ENCODE assay signal across 1 cellular context in the genomic region with DNA sequence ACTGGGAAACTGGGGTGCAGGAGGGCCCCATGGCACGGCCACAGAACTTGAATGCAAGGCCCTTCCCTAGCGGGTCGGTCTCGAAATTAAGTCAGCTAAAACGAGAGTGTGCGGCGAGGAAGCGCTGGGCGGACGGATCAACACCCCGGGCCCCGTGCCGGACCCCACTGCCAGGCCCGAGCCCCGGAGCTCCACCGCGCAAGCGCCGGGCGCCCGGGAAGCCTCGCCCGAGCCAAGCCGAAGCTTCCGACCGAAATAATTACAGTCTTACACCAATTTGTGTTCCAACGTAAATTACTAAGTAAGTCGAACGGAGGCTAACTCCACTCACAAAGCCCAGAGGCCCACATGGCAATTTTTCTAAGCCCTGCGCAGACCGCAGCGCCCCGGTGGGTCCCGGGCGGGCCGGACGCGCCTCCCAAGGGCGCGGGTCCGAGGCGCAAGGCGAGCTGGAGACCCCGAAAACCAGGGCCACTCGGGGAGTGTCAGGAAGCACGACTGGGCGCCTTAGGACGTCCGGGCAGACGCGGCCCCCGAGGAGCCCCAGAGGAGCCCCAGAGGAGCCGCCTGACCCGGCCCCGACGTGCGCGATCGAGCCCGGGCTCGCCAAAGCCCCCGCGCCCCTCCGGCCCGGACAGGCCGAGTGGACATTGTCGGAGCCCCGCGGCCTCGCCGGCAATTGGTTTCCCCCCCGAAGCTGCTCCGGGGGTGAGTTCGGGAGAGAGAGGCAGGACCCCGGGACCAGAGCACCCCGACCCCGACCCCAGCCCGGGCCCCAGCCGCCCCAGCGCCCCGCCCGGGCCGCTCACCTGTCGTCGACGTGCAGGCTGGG.
TF ChIP-seq lines count a peak whose summit lies in the region.

No MANE protein-coding gene starts in this region.

TF ChIP-seq in HepG2, 621 proteins besides CTCF, POLR2A, EP300 and RAD21 (continued from another document):
- TF ChIP-seq, protein P1, sequence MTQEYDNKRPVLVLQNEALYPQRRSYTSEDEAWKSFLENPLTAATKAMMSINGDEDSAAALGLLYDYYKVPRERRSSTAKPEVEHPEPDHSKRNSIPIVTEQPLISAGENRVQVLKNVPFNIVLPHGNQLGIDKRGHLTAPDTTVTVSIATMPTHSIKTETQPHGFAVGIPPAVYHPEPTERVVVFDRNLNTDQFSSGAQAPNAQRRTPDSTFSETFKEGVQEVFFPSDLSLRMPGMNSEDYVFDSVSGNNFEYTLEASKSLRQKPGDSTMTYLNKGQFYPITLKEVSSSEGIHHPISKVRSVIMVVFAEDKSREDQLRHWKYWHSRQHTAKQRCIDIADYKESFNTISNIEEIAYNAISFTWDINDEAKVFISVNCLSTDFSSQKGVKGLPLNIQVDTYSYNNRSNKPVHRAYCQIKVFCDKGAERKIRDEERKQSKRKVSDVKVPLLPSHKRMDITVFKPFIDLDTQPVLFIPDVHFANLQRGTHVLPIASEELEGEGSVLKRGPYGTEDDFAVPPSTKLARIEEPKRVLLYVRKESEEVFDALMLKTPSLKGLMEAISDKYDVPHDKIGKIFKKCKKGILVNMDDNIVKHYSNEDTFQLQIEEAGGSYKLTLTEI (CRISPR knock-in tag; conservative IDR thresholded peaks at IDR 0.05): no peak
- TF ChIP-seq, protein P2, sequence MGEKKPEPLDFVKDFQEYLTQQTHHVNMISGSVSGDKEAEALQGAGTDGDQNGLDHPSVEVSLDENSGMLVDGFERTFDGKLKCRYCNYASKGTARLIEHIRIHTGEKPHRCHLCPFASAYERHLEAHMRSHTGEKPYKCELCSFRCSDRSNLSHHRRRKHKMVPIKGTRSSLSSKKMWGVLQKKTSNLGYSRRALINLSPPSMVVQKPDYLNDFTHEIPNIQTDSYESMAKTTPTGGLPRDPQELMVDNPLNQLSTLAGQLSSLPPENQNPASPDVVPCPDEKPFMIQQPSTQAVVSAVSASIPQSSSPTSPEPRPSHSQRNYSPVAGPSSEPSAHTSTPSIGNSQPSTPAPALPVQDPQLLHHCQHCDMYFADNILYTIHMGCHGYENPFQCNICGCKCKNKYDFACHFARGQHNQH (CRISPR knock-in tag; IDR thresholded peaks at IDR 0.05): no peak
- TF ChIP-seq KDM2A (CRISPR knock-in tag; IDR thresholded peaks at IDR 0.05; ENCODE audit: borderline replicate concordance, low read depth) (peak; percentile 19; the same call in 1 of the 2 replicates), ZNF326 (CRISPR knock-in tag; IDR thresholded peaks at IDR 0.05; ENCODE audit: borderline replicate concordance) (no peak), ZNF724P (CRISPR knock-in tag; IDR thresholded peaks at IDR 0.05; ENCODE audit: borderline replicate concordance) (no peak), ELF1 (CRISPR knock-in tag; IDR thresholded peaks at IDR 0.05) (no peak), MED13 (CRISPR knock-in tag; IDR thresholded peaks at IDR 0.05) (no peak), ZBTB7B (CRISPR knock-in tag; IDR thresholded peaks at IDR 0.05) (no peak), RFXAP (CRISPR knock-in tag; IDR thresholded peaks at IDR 0.05; ENCODE audit: borderline replicate concordance) (no peak), ZFP36L1 (CRISPR knock-in tag; IDR thresholded peaks at IDR 0.05) (0 out of 2 replicates have a peak, but pooled peaks have one; percentile 17), ZFX (CRISPR knock-in tag; IDR thresholded peaks at IDR 0.05; ENCODE audit: low read depth) (peak; percentile 12; the same call in 1 of the 2 replicates), ZNF34 (CRISPR knock-in tag; IDR thresholded peaks at IDR 0.05; ENCODE audit: borderline replicate concordance) (no peak), ZNF234 (CRISPR knock-in tag; conservative IDR thresholded peaks at IDR 0.05) (peak; percentile 46; the same call in 1 of the 2 replicates), HDAC1 (CRISPR knock-in tag; IDR thresholded peaks at IDR 0.05) (peak; percentile 26; the same call in 1 of the 2 replicates), SIX4 (CRISPR knock-in tag; IDR thresholded peaks at IDR 0.05) (no peak), TCF7 (IDR thresholded peaks at IDR 0.05; ENCODE audit: low read depth) (no peak), SNAI1 (CRISPR knock-in tag; IDR thresholded peaks at IDR 0.05; ENCODE audit: borderline replicate concordance) (peak; percentile 40; the same call in 1 of the 2 replicates), ZFYVE20 (CRISPR knock-in tag; IDR thresholded peaks at IDR 0.05; ENCODE audit: borderline replicate concordance, low read depth) (no peak), ZNF282 (IDR thresholded peaks at IDR 0.05; ENCODE audit: partially characterized antibody) (no peak), KLF15 (CRISPR knock-in tag; IDR thresholded peaks at IDR 0.05; ENCODE audit: borderline replicate concordance) (no peak), FOXJ3 (CRISPR knock-in tag; IDR thresholded peaks at IDR 0.05; ENCODE audit: borderline replicate concordance) (no peak), ZNF20 (CRISPR knock-in tag; IDR thresholded peaks at IDR 0.05) (0 out of 2 replicates have a peak, but pooled peaks have one; percentile 30), EZH2 (conservative IDR thresholded peaks at IDR 0.05; ENCODE audit: low read depth, low read length) (no peak), ZNF101 (CRISPR knock-in tag; IDR thresholded peaks at IDR 0.05; ENCODE audit: borderline replicate concordance, low read depth) (no peak), EED (CRISPR knock-in tag; IDR thresholded peaks at IDR 0.05) (no peak), SRF (IDR thresholded peaks at IDR 0.05; ENCODE audit: low read depth, low read length) (no peak), ZFAT (CRISPR knock-in tag; conservative IDR thresholded peaks at IDR 0.05) (no peak), ZNF850 (CRISPR knock-in tag; conservative IDR thresholded peaks at IDR 0.05) (no peak; the same call in 1 of the 2 replicates), RXRB (CRISPR knock-in tag; IDR thresholded peaks at IDR 0.05; ENCODE audit: borderline replicate concordance) (no peak), SIN3A (IDR thresholded peaks at IDR 0.05; ENCODE audit: borderline replicate concordance, low read depth, low read length) (0 out of 2 replicates have a peak, but pooled peaks have one; percentile 40), ZNF343 (CRISPR knock-in tag; IDR thresholded peaks at IDR 0.05) (peak; percentile 56; the same call in 1 of the 2 replicates), NR1H2 (CRISPR knock-in tag; IDR thresholded peaks at IDR 0.05; ENCODE audit: borderline replicate concordance, low read depth) (no peak), TAF1 (CRISPR knock-in tag; IDR thresholded peaks at IDR 0.05) (no peak), ZNF878 (CRISPR knock-in tag; IDR thresholded peaks at IDR 0.05) (no peak), ZFP62 (CRISPR knock-in tag; IDR thresholded peaks at IDR 0.05) (no peak), SOX6 (IDR thresholded peaks at IDR 0.05) (no peak), SOX6 (CRISPR knock-in tag; IDR thresholded peaks at IDR 0.05) (no peak), PHF8 (CRISPR knock-in tag; IDR thresholded peaks at IDR 0.05) (peak; percentile 22; the same call in 1 of the 2 replicates), TAF15 (IDR thresholded peaks at IDR 0.05; ENCODE audit: low read depth, low read length, poor library complexity, severe bottlenecking) (no peak)
- TF ChIP-seq, protein P3, sequence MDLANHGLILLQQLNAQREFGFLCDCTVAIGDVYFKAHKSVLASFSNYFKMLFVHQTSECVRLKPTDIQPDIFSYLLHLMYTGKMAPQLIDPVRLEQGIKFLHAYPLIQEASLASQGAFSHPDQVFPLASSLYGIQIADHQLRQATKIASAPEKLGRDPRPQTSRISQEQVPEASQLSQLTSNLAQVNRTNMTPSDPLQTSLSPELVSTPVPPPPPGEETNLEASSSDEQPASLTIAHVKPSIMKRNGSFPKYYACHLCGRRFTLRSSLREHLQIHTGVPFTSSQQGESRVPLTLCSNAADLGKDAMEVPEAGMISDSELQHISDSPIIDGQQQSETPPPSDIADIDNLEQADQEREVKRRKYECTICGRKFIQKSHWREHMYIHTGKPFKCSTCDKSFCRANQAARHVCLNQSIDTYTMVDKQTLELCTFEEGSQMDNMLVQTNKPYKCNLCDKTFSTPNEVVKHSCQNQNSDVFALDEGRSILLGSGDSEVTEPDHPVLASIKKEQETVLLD (CRISPR knock-in tag; IDR thresholded peaks at IDR 0.05; ENCODE audit: low read depth): no peak
- TF ChIP-seq, protein P4, sequence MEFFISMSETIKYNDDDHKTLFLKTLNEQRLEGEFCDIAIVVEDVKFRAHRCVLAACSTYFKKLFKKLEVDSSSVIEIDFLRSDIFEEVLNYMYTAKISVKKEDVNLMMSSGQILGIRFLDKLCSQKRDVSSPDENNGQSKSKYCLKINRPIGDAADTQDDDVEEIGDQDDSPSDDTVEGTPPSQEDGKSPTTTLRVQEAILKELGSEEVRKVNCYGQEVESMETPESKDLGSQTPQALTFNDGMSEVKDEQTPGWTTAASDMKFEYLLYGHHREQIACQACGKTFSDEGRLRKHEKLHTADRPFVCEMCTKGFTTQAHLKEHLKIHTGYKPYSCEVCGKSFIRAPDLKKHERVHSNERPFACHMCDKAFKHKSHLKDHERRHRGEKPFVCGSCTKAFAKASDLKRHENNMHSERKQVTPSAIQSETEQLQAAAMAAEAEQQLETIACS (CRISPR knock-in tag; IDR thresholded peaks at IDR 0.05): no peak
- TF ChIP-seq, protein P5, sequence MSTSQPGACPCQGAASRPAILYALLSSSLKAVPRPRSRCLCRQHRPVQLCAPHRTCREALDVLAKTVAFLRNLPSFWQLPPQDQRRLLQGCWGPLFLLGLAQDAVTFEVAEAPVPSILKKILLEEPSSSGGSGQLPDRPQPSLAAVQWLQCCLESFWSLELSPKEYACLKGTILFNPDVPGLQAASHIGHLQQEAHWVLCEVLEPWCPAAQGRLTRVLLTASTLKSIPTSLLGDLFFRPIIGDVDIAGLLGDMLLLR (CRISPR knock-in tag; IDR thresholded peaks at IDR 0.05): 0 out of 2 replicates have a peak, but pooled peaks have one; percentile 46
